ENCODE assay signal across 17 cellular contexts in the genomic region with DNA sequence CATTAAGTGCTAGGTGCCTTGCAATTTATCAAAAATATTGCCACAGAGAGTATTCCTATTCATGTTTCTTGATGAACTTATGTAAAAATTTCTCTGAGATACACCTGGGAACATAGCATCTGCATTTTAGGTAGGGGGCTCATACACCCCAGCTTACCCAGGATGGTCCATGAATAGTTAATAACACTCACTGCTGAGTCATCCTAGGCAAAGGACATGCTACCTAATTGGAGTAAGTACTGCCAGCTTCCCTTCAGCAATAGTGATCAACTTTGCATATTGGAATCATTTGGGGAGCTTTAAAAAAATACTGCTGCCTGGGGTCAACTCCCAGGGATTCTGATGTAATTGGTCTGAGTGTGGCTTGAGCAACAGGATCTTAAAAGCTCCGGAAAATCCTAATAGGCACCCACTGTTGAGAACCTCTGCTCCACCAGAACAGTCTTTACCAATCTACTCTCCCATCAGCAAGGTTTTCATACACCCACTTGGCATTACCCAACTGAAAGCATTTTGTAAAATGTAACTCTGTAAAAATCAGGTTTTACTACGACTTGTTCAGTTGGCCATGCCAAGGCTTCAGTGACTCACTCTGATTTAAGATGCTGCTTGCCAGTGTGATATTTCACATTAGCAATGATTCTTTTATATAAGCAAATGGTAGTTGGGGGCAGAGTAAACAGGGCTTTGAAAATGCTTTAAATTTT.
DNase-seq lines count a peak whose midpoint lies in the region; ATAC-seq and TF ChIP-seq lines count a peak whose summit lies in the region.
"Had no signal": no experiment of that assay in that cellular context is flagged by ENCODE, and none has a peak within 500 bp of the region (broad histone marks: within the 10 kb centered on the region; RNA-seq: fewer than 3 reads in every experiment).

No MANE protein-coding gene starts in this region.

- intact Hi-C loops in stomach (cut with DNase I; ENCODE audit: low total_unique reads), result no loop called here

- no peak overlapping the region for H3K23ac ChIP-seq in mesendoderm (ENCODE audit: low read length)

- H3K4ac ChIP-seq in mesendoderm (ENCODE audit: low read depth, low read length), result no peak overlapping the region

- H3K36me3 ChIP-seq in ACC112 (ENCODE audit: insufficient read depth, low read length) (no peaks in the 10 kb centered on the region), mesendoderm (ENCODE audit: control insufficient read depth, insufficient read depth, low read length) (no peaks in the 10 kb centered on the region), stomach (no peaks in the 10 kb centered on the region)

- ATAC-seq in HG03378 (IDR thresholded peaks at IDR 0.05; ENCODE audit: unreplicated experiment) (no peak), GM19328 (IDR thresholded peaks at IDR 0.05; ENCODE audit: unreplicated experiment) (no peak)
- ATAC-seq: WTC11 had no signal

- H3K27ac ChIP-seq in ACC112 (ENCODE audit: low read depth, low read length), result peak overlapping the region; percentile 57
- no peak overlapping the region for H3K27ac ChIP-seq in mesendoderm (ENCODE audit: low read depth, low read length)
- H3K27ac ChIP-seq in stomach, result no peak overlapping the region
- H3K27ac ChIP-seq: epithelial cell of prostate, SK-N-MC had no signal

- H4K8ac ChIP-seq in mesendoderm (ENCODE audit: low read depth, low read length), result no peak overlapping the region

- no CpG with 5 or more reads among the region's 2 CpGs for WGBS in mesendoderm (ENCODE audit: extremely low coverage, insufficient coverage, low lambda C conversion rate)
- 56 to 75% (median 67%) methylated on average over 2 of the region's 2 CpGs for WGBS in stomach, 5 donors

- no peak overlapping the region for H4K5ac ChIP-seq in mesendoderm (ENCODE audit: low read length)

- H3K9ac ChIP-seq in mesendoderm (ENCODE audit: low read length), result no peak overlapping the region

- H3K4me1 ChIP-seq in ACC112 (ENCODE audit: control insufficient read depth, insufficient read depth, low read length, unreplicated experiment) (peaks cover 16% of the 10 kb centered on the region), mesendoderm (ENCODE audit: control insufficient read depth, low read depth, low read length) (no peaks in the 10 kb centered on the region), stomach (peaks cover 0 to 15% (median 0%) of the 10 kb centered on the region in 4 donors)

- H3K27me3 ChIP-seq in ACC112 (ENCODE audit: insufficient read depth, low read length) (no peaks in the 10 kb centered on the region), mesendoderm (ENCODE audit: insufficient read depth, low read length, poor library complexity) (no peaks in the 10 kb centered on the region), stomach (no peaks in the 10 kb centered on the region)

- peak overlapping the region; percentile 10 for H3K18ac ChIP-seq in mesendoderm (ENCODE audit: low read length)

- H3K79me1 ChIP-seq in mesendoderm (ENCODE audit: low read length), result no peaks in the 10 kb centered on the region

- no peak for TF ChIP-seq POLR2A in stomach (IDR thresholded peaks at IDR 0.05)

- H3K4me2 ChIP-seq in mesendoderm (ENCODE audit: low read length), result no peak overlapping the region

- no peak overlapping the region for H3K56ac ChIP-seq in mesendoderm (ENCODE audit: low read length)

- H2BK5ac ChIP-seq in mesendoderm (ENCODE audit: low read length), result no peak overlapping the region

- no peaks in the 10 kb centered on the region for H3K9me3 ChIP-seq in stomach

- DNase-seq in M059J (ENCODE audit: low read depth), result peak; percentile 76
- DNase-seq in epithelial cell of esophagus (ENCODE audit: low read depth), result peak; percentile 66
- peak; percentile 9 for DNase-seq in mesendoderm
- DNase-seq in stomach, result no peak
- no peak for DNase-seq in occipital lobe (lab: John Stamatoyannopoulos, UW)
- DNase-seq: AML-193, DND-41, hypothalamus, NCI-H2227 treated with DMSO at 0.1 percent for 48 hours, substantia nigra had no signal

- TF ChIP-seq EP300 in stomach (IDR thresholded peaks at IDR 0.05), result no peak

- 0 out of 2 replicates have a peak overlapping the region, but pooled peaks have one; percentile 8 for H3K4me3 ChIP-seq in ACC112 (ENCODE audit: low read depth, low read length)
- no peak overlapping the region for H3K4me3 ChIP-seq in epithelial cell of esophagus (ENCODE audit: low read length)
- H3K4me3 ChIP-seq in mesendoderm (ENCODE audit: low read length), result no peak overlapping the region
- H3K4me3 ChIP-seq in stomach, result no peak overlapping the region
- H3K4me3 ChIP-seq: lung, SK-N-MC had no signal

- no peak overlapping the region for H2AFZ ChIP-seq in ACC112 (ENCODE audit: low read length, unreplicated experiment)

- H3K79me2 ChIP-seq in ACC112 (ENCODE audit: control insufficient read depth, insufficient read depth, low read length, unreplicated experiment), result no peaks in the 10 kb centered on the region
- H3K79me2 ChIP-seq in mesendoderm (ENCODE audit: control insufficient read depth, insufficient read depth, low read length), result no peaks in the 10 kb centered on the region

- H2BK120ac ChIP-seq in mesendoderm (ENCODE audit: low read depth, low read length), result no peak overlapping the region

- H2AK5ac ChIP-seq in mesendoderm (ENCODE audit: low read length), result no peak overlapping the region

- H2BK15ac ChIP-seq in mesendoderm (replicated peaks; ENCODE audit: low read depth), result peak overlapping the region; percentile 74

- TF ChIP-seq CTCF in epithelial cell of esophagus (IDR thresholded peaks at IDR 0.05; ENCODE audit: insufficient read depth, low read depth, low read length, missing control alignments), result no peak
- TF ChIP-seq CTCF in stomach (IDR thresholded peaks at IDR 0.05), result no peak

Comparison
In these comparisons a context has a peak if more than half of its experiments do, and no peak if none do; other contexts are left out.
1. DNase-seq: peak in M059J (single experiment), epithelial cell of esophagus (single experiment) and mesendoderm (single experiment); none in stomach (single experiment) and occipital lobe (single experiment).